8 cellular contexts compared by ENCODE assay signal in genomic region chr7:151756076-151756731, GRCh38.
A peak's percentile ranks its signal among the peaks of the same experiment; 100 is the strongest.
DNase-seq lines count a peak whose midpoint lies in the region; ATAC-seq and TF ChIP-seq lines count a peak whose summit lies in the region.

No MANE protein-coding gene starts in this region.

- H3K4me3 ChIP-seq in brain microvascular endothelial cell (ENCODE audit: low read depth, low read length), result no peak overlapping the region
- H3K4me3 ChIP-seq in sigmoid colon, result no peak overlapping the region

- ATAC-seq in GM19463 (IDR thresholded peaks at IDR 0.05; ENCODE audit: unreplicated experiment), result peak; percentile 65
- ATAC-seq in GM19324 (IDR thresholded peaks at IDR 0.05; ENCODE audit: low FRiP score, unreplicated experiment), result no peak
- no peak for ATAC-seq in HG03457 (IDR thresholded peaks at IDR 0.05; ENCODE audit: unreplicated experiment)
- no peak for ATAC-seq in HG02970 (IDR thresholded peaks at IDR 0.05; ENCODE audit: low FRiP score, unreplicated experiment)

- H3K27ac ChIP-seq in brain microvascular endothelial cell, result no peak overlapping the region
- peak overlapping the region; percentile 72 to 91 (median 86) for H3K27ac ChIP-seq in sigmoid colon

- DNase-seq in T-helper 9 cell (peak; percentile 16), brain microvascular endothelial cell (peak; percentile 58), sigmoid colon (no peak), amygdala (lab: John Stamatoyannopoulos, UW) (no peak)

- no peak for TF ChIP-seq POLR2A in sigmoid colon (IDR thresholded peaks at IDR 0.05)

- in situ Hi-C loops in brain microvascular endothelial cell (cut with HindIII; ENCODE audit: low pct_ligation_motif_present, low sequenced_read_pairs), result no loop called here

- H3K36me3 ChIP-seq in brain microvascular endothelial cell (replicated peaks), result no peaks in the 10 kb centered on the region
- H3K36me3 ChIP-seq in sigmoid colon, result no peaks in the 10 kb centered on the region

- peaks cover 0 to 60% (median 57%) of the 10 kb centered on the region in 4 donors for H3K4me1 ChIP-seq in sigmoid colon

- intact Hi-C loops in sigmoid colon (cut with DNase I), result loop anchor here (5.0 to 10.0 kb wide), 4 partner anchors 49 to 441 kb away; partner anchors contain the start of gene RHEB

- TF ChIP-seq EP300 in sigmoid colon (IDR thresholded peaks at IDR 0.05), result peak in 1 of 4 donors; percentile 14

- H3K9me3 ChIP-seq in sigmoid colon, result no peaks in the 10 kb centered on the region

- TF ChIP-seq CTCF in brain microvascular endothelial cell (IDR thresholded peaks at IDR 0.05; ENCODE audit: low read depth, low read length, missing control alignments), result no peak
- no peak for TF ChIP-seq CTCF in sigmoid colon (IDR thresholded peaks at IDR 0.05)

- WGBS in sigmoid colon, 2 donors, result 76 to 87% methylated on average over 19 of the region's 19 CpGs

- no peaks in the 10 kb centered on the region for H3K27me3 ChIP-seq in brain microvascular endothelial cell (replicated peaks)
- H3K27me3 ChIP-seq in sigmoid colon, result no peaks in the 10 kb centered on the region

Comparison
In these comparisons a context has a peak if more than half of its experiments do, and no peak if none do; other contexts are left out.
1. DNase-seq: peak in T-helper 9 cell (single experiment) and brain microvascular endothelial cell (single experiment); none in sigmoid colon (single experiment) and amygdala (0 of 56).